15 cellular contexts compared by ENCODE assay signal in genomic region chr5:175711472-175712312, GRCh38. TPM values are rescaled to one million over a fixed set of nuclear protein-coding genes. Genes with fewer than 3 reads are reported as not detected.
DNase-seq lines count a peak whose midpoint lies in the region; ATAC-seq and TF ChIP-seq lines count a peak whose summit lies in the region.
"Had no signal": no experiment of that assay in that cellular context is flagged by ENCODE, and none has a peak within 500 bp of the region (broad histone marks: within the 10 kb centered on the region; RNA-seq: fewer than 3 reads in every experiment).

No MANE protein-coding gene starts in this region.

- DNase-seq in left ventricle myocardium inferior (no peak), Right ventricle myocardium inferior (ENCODE audit: missing footprints) (no peak), endodermal cell (peak; percentile 26), sciatic nerve (ENCODE audit: low spot score) (peak; percentile 18), A172 (ENCODE audit: low spot score) (no peak)
- no peak for DNase-seq in activated CD4-positive, alpha-beta T cell treated with anti-CD3 and anti-CD28 coated beads for 4 hours
- DNase-seq: ACHN, DMS79, NCI-H1105, NCI-H2081, NCI-H446 treated with DMSO at 0.1 percent for 48 hours had no signal

- ATAC-seq in Right ventricle myocardium inferior = no peak
- no peak for ATAC-seq in sciatic nerve
- no peak for ATAC-seq in GM18861 (IDR thresholded peaks at IDR 0.05; ENCODE audit: unreplicated experiment)
- ATAC-seq: K562, Panc1 had no signal

- H3K36me3 ChIP-seq in left ventricle myocardium inferior (no peaks in the 10 kb centered on the region), endodermal cell (ENCODE audit: control insufficient read depth, insufficient read depth, low read length) (no peaks in the 10 kb centered on the region)

- peaks cover 52% of the 10 kb centered on the region for H3K9me3 Mint-ChIP-seq in endodermal cell

- H3K27me3 ChIP-seq in left ventricle myocardium inferior (ENCODE audit: low read depth) (no peaks in the 10 kb centered on the region), endodermal cell (ENCODE audit: control insufficient read depth, insufficient read depth, low read length, poor library complexity, severe bottlenecking) (no peaks in the 10 kb centered on the region)

- H3K4me3 Mint-ChIP-seq in endodermal cell = no peak overlapping the region

- H3K4me1 ChIP-seq in left ventricle myocardium inferior (peaks cover 45% of the 10 kb centered on the region), endodermal cell (ENCODE audit: control insufficient read depth, insufficient read depth, low read length) (no peaks in the 10 kb centered on the region)

- peaks cover 10% of the 10 kb centered on the region for H3K36me3 Mint-ChIP-seq in endodermal cell (ENCODE audit: low read depth)

- H3K4me1 Mint-ChIP-seq in endodermal cell = no peaks in the 10 kb centered on the region

- H3K9ac ChIP-seq in endodermal cell (ENCODE audit: extremely low read depth, low read length, poor library complexity, severe bottlenecking) = no peak overlapping the region

- TF ChIP-seq CTCF in left ventricle myocardium inferior (IDR thresholded peaks at IDR 0.05; ENCODE audit: borderline replicate concordance) (no peak), endodermal cell (conservative IDR thresholded peaks at IDR 0.05) (no peak)

- H3K27ac Mint-ChIP-seq in endodermal cell = no peak overlapping the region

- H3K4me3 ChIP-seq in left ventricle myocardium inferior = no peak overlapping the region
- no peak overlapping the region for H3K4me3 ChIP-seq in endodermal cell (ENCODE audit: low read length)
- H3K4me3 ChIP-seq: K562 had no signal

- WGBS in endodermal cell (ENCODE audit: insufficient coverage in 1 of 2, insufficient read length in 1 of 2), 2 experiments = 91 to 92% methylated on average over 17 to 20 of the region's 20 CpGs

- peaks cover 12% of the 10 kb centered on the region for H3K27me3 Mint-ChIP-seq in endodermal cell (ENCODE audit: insufficient read depth)

- H3K27ac ChIP-seq in left ventricle myocardium inferior (replicated peaks) (peak overlapping the region; percentile 58), endodermal cell (ENCODE audit: low read depth, low read length) (no peak overlapping the region)
- H3K27ac ChIP-seq: C4-2B had no signal

- H3K9me3 ChIP-seq in left ventricle myocardium inferior (replicated peaks) (peaks cover 16% of the 10 kb centered on the region), endodermal cell (ENCODE audit: control insufficient read depth, low read length) (peaks cover 32% of the 10 kb centered on the region)

- intact Hi-C loops in left ventricle myocardium inferior (cut with micrococcal nuclease) (no loop called here), Right ventricle myocardium inferior (cut with DNase I) (loop anchor here (5.0 kb wide), 1 partner anchor 114 kb away; no protein-coding TSS in a partner anchor), sciatic nerve (cut with DNase I) (loop anchor here (2.0 kb wide), 1 partner anchor 39 kb away; no protein-coding TSS in a partner anchor)

RNA-seq across cellular contexts. Expression of gene HRH2, which starts 53.8 kb away (rescaled TPM):
- total RNA-seq in left ventricle myocardium inferior (47.7 TPM), Right ventricle myocardium inferior (46.6 TPM), endodermal cell (1 to 10 TPM; 2.1 to 3.3 TPM), sciatic nerve (4.3 TPM)
- 1.3 TPM for polyA plus RNA-seq in endodermal cell (2013, experiment 1 of 2)
- polyA plus RNA-seq in endodermal cell (2013, experiment 2 of 2) = 1.1 TPM
- 0.46 and 0.88 TPM in 2 replicates for total RNA-seq in A172 (2014; rRNA removed; shearing (Covaris generic))
- total RNA-seq: K562 had no signal

Comparison
In these comparisons a context has a peak if more than half of its experiments do, and no peak if none do; other contexts are left out.
1. DNase-seq: peak in endodermal cell (single experiment) and sciatic nerve (single experiment); none in left ventricle myocardium inferior (single experiment), Right ventricle myocardium inferior (single experiment), activated CD4-positive, alpha-beta T cell treated with anti-CD3 and anti-CD28 coated beads for 4 hours (0 of 2) and A172 (single experiment).